21 cellular contexts compared by ENCODE assay signal in the genomic region with DNA sequence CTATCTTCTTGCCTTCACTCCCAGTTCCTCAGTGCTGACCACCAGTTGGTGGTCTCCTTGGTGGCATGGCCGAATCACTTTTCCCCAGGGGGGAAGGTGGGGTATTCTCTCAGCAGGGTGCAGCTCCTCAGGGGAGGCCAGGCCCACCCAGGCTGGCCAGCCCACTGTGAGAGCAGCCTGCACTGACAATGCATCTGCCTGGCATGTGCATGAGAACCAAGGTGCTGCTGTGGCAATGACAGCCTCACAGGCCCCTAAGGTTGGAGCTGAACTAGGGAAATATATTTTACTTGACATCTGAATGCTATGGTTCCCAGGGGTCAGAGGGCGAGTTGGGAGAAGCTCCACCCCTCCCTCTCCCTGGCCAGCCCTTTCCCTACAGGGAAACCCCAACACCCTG.
"Had no signal": no experiment of that assay in that cellular context is flagged by ENCODE, and none has a peak within 500 bp of the region (broad histone marks: within the 10 kb centered on the region; RNA-seq: fewer than 3 reads in every experiment).

No MANE protein-coding gene starts in this region.

- H3K79me2 ChIP-seq: hepatocyte had no signal

- H3K27ac ChIP-seq: dorsolateral prefrontal cortex, esophagus muscularis mucosa, foreskin keratinocyte, gastroesophageal sphincter, heart left ventricle, hepatocyte, left lung, lower lobe of right lung had no signal

- DNase-seq: cortex of kidney; dermis blood vessel endothelial cell; dorsolateral prefrontal cortex; effector CD4-positive, alpha-beta T cell; effector memory CD4-positive, alpha-beta T cell; foreskin keratinocyte; heart left ventricle; hypothalamus; immature natural killer cell; islet precursor cell; kidney; kidney glomerular epithelial cell; left colon; left lung; left ventricle myocardium superior; lower lobe of right lung; mesendoderm; midbrain had no signal

- H3K27ac Mint-ChIP-seq: immature natural killer cell had no signal

- H3K9me3 Mint-ChIP-seq: immature natural killer cell had no signal

- H3K36me3 Mint-ChIP-seq: immature natural killer cell had no signal

- ATAC-seq: foreskin keratinocyte, gastroesophageal sphincter, heart left ventricle, left colon, left lung, left ventricle myocardium superior, lower lobe of right lung had no signal

- H3K4me2 ChIP-seq: hepatocyte had no signal

- H2AFZ ChIP-seq: hepatocyte had no signal

- H3K4me3 Mint-ChIP-seq: immature natural killer cell had no signal

- H3K27me3 ChIP-seq: esophagus muscularis mucosa, heart left ventricle, hepatocyte, left lung had no signal

- H3K4me1 ChIP-seq: foreskin keratinocyte, left lung, lower lobe of right lung had no signal

- H3K4me3 ChIP-seq: dorsolateral prefrontal cortex, esophagus muscularis mucosa, gastroesophageal sphincter, heart left ventricle, hepatocyte, left lung, lower lobe of right lung had no signal

- H3K4me1 Mint-ChIP-seq: immature natural killer cell had no signal

- H3K9me3 ChIP-seq: esophagus muscularis mucosa, gastroesophageal sphincter, heart left ventricle, left lung, lower lobe of right lung had no signal

- H3K36me3 ChIP-seq: esophagus muscularis mucosa, gastroesophageal sphincter, heart left ventricle, left lung, lower lobe of right lung had no signal
